In the genomic region with DNA sequence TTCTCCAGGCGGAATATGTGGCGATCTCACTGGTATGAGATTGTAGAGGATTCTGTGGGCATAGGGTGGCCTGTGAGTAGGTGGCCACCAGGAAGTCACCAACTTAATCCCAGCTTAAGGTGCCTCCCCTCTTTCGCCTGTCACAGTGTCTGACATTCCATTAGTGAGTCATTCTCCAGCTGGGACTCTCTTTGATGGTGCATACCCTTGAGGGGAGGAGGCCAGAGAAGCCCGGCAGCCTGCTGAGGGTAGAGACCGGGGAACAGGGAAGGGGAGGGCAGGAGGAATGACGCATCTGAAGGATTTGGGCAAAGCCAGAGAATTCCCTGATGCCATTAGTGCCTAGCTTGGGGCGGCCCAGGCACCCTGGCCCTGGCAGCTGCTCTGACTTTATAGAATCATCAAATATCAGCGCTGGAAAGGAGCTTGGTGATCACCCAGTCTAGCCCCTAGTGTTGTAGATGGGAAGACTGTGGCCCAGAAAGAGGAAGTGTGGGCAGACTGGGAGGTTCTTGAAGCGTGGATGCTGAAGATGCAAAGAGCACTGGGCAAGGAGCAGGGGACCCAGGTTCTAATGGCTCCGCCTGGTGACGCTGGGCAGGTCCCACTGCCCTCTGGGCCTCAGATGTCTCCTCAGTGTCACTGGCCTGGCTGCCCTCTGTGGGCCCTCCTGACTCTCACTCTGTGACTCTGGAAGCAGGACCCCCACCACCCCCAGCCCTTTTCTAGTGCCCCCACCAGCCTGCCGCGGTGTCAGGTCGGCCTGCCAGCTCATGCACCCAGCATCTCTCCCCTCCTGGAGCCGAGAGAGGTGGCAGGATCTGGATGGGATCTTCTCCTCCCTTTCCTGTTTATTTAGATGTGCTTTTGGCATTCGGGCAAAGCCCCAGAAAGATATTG, we compare ENCODE assay signal across 9 cellular contexts. TPM values are rescaled to one million over a fixed set of nuclear protein-coding genes. Genes with fewer than 3 reads are reported as not detected.
DNase-seq lines count a peak whose midpoint lies in the region; ATAC-seq and TF ChIP-seq lines count a peak whose summit lies in the region.
"Had no signal": no experiment of that assay in that cellular context is flagged by ENCODE, and none has a peak within 500 bp of the region (broad histone marks: within the 10 kb centered on the region; RNA-seq: fewer than 3 reads in every experiment).

No MANE protein-coding gene starts in this region.

- H3K27me3 Mint-ChIP-seq in nephron progenitor cell (ENCODE audit: low read depth, poor library complexity) = peaks cover 5% of the 10 kb centered on the region
- peaks cover 12 to 30% (median 23%) of the 10 kb centered on the region in 5 donors for H3K27me3 Mint-ChIP-seq in naive thymus-derived CD8-positive, alpha-beta T cell

- no peak overlapping the region for H3K4me3 ChIP-seq in PC-9
- no peak overlapping the region for H3K4me3 ChIP-seq in epithelial cell of esophagus (ENCODE audit: low read length)

- no peak overlapping the region for H2AFZ ChIP-seq in PC-9

- no peaks in the 10 kb centered on the region for H3K79me2 ChIP-seq in PC-9 (ENCODE audit: low read depth)

- peak overlapping the region; percentile 48; the same call in 1 of the 2 replicates for H3K27ac ChIP-seq in PC-9

- peaks cover 58% of the 10 kb centered on the region for H3K4me1 Mint-ChIP-seq in nephron progenitor cell
- peaks cover 3 to 13% (median 10%) of the 10 kb centered on the region in 4 donors for H3K4me1 Mint-ChIP-seq in naive thymus-derived CD8-positive, alpha-beta T cell
- H3K4me1 Mint-ChIP-seq: stimulated activated naive CD8-positive, alpha-beta T cell treated with anti-CD3 and anti-CD28 coated beads, Interleukin-15, amount 100 ng/mL, for 72 hours had no signal

- intact Hi-C loops in PC-9 (cut with micrococcal nuclease; ENCODE audit: unreplicated experiment) = loop anchor here (1.0 to 10.0 kb wide), 5 partner anchors 44 to 430 kb away; a partner anchor contains a TSS

- H3K36me3 Mint-ChIP-seq in nephron progenitor cell (ENCODE audit: low read depth) = no peaks in the 10 kb centered on the region
- no peaks in the 10 kb centered on the region for H3K36me3 Mint-ChIP-seq in naive thymus-derived CD8-positive, alpha-beta T cell

- POLR2A ChIA-PET in PC-9 (lab: Charles Lee; ENCODE audit: unreplicated experiment) = interaction anchor here (0.5 kb wide), 1 partner anchor 68 kb away, joined by 14 read pairs; no protein-coding TSS in a partner anchor
- POLR2A ChIA-PET in naive thymus-derived CD8-positive, alpha-beta T cell (lab: Charles Lee) = no interaction called here

- peak overlapping the region; percentile 73 for H3K27ac Mint-ChIP-seq in nephron progenitor cell
- H3K27ac Mint-ChIP-seq in naive thymus-derived CD8-positive, alpha-beta T cell = peak overlapping the region in 1 of 10 donors; percentile 34

- peaks cover 14% of the 10 kb centered on the region for H3K4me1 ChIP-seq in PC-9 (replicated peaks; ENCODE audit: insufficient read depth)

- DNase-seq in COLO829 (ENCODE audit: low spot score) (peak; percentile 77), PC-9 (peak; percentile 83 to 91), epithelial cell of esophagus (ENCODE audit: low read depth) (peak; percentile 34), nephron progenitor cell (no peak), foreskin melanocyte (no peak)
- no peak for DNase-seq in stimulated activated CD8-positive, alpha-beta memory T cell treated with anti-CD3 and anti-CD28 coated beads, Interleukin-4, amount 100 ng/mL, for 48 hours
- DNase-seq in naive thymus-derived CD8-positive, alpha-beta T cell = no peak
- DNase-seq: stimulated activated naive CD8-positive, alpha-beta T cell treated with anti-CD3 and anti-CD28 coated beads, Interleukin-15, amount 100 ng/mL, for 72 hours had no signal

- H3F3A ChIP-seq in PC-9 (ENCODE audit: insufficient read depth, low read depth) = peaks cover 33% of the 10 kb centered on the region; the same call in 1 of the 2 replicates

- H3K27me3 ChIP-seq in PC-9 (ENCODE audit: insufficient read depth, low read depth) = no peaks in the 10 kb centered on the region

- no peak for ATAC-seq in GM18909 (IDR thresholded peaks at IDR 0.05; ENCODE audit: poor library complexity, unreplicated experiment)
- no peak for ATAC-seq in naive thymus-derived CD8-positive, alpha-beta T cell
- ATAC-seq: stimulated activated naive CD8-positive, alpha-beta T cell treated with anti-CD3 and anti-CD28 coated beads, Interleukin-15, amount 100 ng/mL, for 72 hours had no signal

- H3K4me2 ChIP-seq in PC-9 = peak overlapping the region; percentile 18; the same call in 1 of the 2 replicates

- no peaks in the 10 kb centered on the region for H4K20me1 ChIP-seq in PC-9 (ENCODE audit: insufficient read depth)

- H3K9me2 ChIP-seq in PC-9 (ENCODE audit: insufficient read depth) = no peaks in the 10 kb centered on the region

- H3K36me3 ChIP-seq in PC-9 (ENCODE audit: low read depth) = no peaks in the 10 kb centered on the region

- no peaks in the 10 kb centered on the region for H3K9me3 Mint-ChIP-seq in nephron progenitor cell
- no peaks in the 10 kb centered on the region for H3K9me3 Mint-ChIP-seq in naive thymus-derived CD8-positive, alpha-beta T cell
- H3K9me3 Mint-ChIP-seq: stimulated activated naive CD8-positive, alpha-beta T cell treated with anti-CD3 and anti-CD28 coated beads, Interleukin-15, amount 100 ng/mL, for 72 hours had no signal

- CTCF ChIA-PET in PC-9 (lab: Charles Lee) = interaction anchor here (1.1 to 1.2 kb wide), 2 partner anchors 27 to 43 kb away, joined by 3 to 6 read pairs; no protein-coding TSS in a partner anchor

- BruUV-seq in PC-9 (replicated peaks; lab: Mats Ljungman, UMichigan) = no TSS peak

- no peak overlapping the region for H3K4me3 Mint-ChIP-seq in nephron progenitor cell
- no peak overlapping the region for H3K4me3 Mint-ChIP-seq in naive thymus-derived CD8-positive, alpha-beta T cell
- H3K4me3 Mint-ChIP-seq: stimulated activated naive CD8-positive, alpha-beta T cell treated with anti-CD3 and anti-CD28 coated beads, Interleukin-15, amount 100 ng/mL, for 72 hours had no signal

- no peak for TF ChIP-seq CTCF in PC-9 (conservative IDR thresholded peaks at IDR 0.05)
- no peak for TF ChIP-seq CTCF in epithelial cell of esophagus (IDR thresholded peaks at IDR 0.05; ENCODE audit: insufficient read depth, low read depth, low read length, missing control alignments)
- TF ChIP-seq CTCF in nephron progenitor cell (IDR thresholded peaks at IDR 0.05) = no peak

- H3K9me3 ChIP-seq in PC-9 (ENCODE audit: insufficient read depth, low read depth) = no peaks in the 10 kb centered on the region

RNA-seq across cellular contexts. Expression of a gene that starts 41.4 kb away (rescaled TPM):
- total RNA-seq in PC-9 (2021) = 46.7 and 59.9 TPM in 2 replicates
- total RNA-seq in naive thymus-derived CD8-positive, alpha-beta T cell = not detected
- polyA plus RNA-seq in naive thymus-derived CD8-positive, alpha-beta T cell = not detected

Comparison
In these comparisons a context has a peak if more than half of its experiments do, and no peak if none do; other contexts are left out.
1. DNase-seq: peak in COLO829 (single experiment), PC-9 (2 of 2) and epithelial cell of esophagus (single experiment); none in nephron progenitor cell (single experiment), foreskin melanocyte (single experiment), stimulated activated CD8-positive, alpha-beta memory T cell treated with anti-CD3 and anti-CD28 coated beads, Interleukin-4, amount 100 ng/mL, for 48 hours (single experiment) and naive thymus-derived CD8-positive, alpha-beta T cell (0 of 10).
2. RNA of a gene that starts 41.4 kb away (total RNA-seq): 46.7 to 59.9 TPM in PC-9; not detected in naive thymus-derived CD8-positive, alpha-beta T cell; every median in the first group is over 10 times any median in the second.